Comparison of ENCODE assay signal across 2 cellular contexts in the genomic region with DNA sequence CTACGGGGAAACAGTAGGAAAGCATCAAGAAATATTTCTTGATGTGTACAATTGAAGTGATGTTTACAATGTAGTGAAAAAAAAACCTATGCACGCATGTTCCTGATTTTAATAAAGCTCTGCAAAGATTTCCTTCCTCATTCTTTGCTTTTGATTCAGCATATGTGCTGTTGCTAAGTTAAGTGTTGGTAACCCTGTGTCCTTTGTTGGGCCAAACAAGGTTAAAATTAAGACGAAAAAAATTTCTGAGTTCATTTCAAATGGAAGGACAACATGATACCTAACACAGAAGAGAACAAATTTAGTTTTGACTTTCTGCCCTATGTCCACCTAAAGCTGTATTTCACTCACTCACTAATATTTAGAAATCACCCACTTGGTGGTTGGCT.
TF ChIP-seq lines count a peak whose summit lies in the region.

No MANE protein-coding gene starts in this region.

TF ChIP-seq in liver, 16 proteins besides CTCF, POLR2A, EP300 and RAD21 (continued from another document):
- TF ChIP-seq ZBTB33 (IDR thresholded peaks at IDR 0.05) = no peak
- TF ChIP-seq YY1 (IDR thresholded peaks at IDR 0.05) = no peak
- no peak for TF ChIP-seq FOXA1 (IDR thresholded peaks at IDR 0.05)
- TF ChIP-seq NR2F2 (IDR thresholded peaks at IDR 0.05) = no peak
- no peak for TF ChIP-seq SP1 (IDR thresholded peaks at IDR 0.05)
- no peak for TF ChIP-seq FOXA2 (IDR thresholded peaks at IDR 0.05)
- no peak for TF ChIP-seq TAF1 (conservative IDR thresholded peaks at IDR 0.05)
- TF ChIP-seq RXRA (IDR thresholded peaks at IDR 0.05) = no peak
- TF ChIP-seq, protein P1, sequence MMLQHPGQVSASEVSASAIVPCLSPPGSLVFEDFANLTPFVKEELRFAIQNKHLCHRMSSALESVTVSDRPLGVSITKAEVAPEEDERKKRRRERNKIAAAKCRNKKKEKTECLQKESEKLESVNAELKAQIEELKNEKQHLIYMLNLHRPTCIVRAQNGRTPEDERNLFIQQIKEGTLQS (IDR thresholded peaks at IDR 0.05) = no peak
- TF ChIP-seq, protein P2, sequence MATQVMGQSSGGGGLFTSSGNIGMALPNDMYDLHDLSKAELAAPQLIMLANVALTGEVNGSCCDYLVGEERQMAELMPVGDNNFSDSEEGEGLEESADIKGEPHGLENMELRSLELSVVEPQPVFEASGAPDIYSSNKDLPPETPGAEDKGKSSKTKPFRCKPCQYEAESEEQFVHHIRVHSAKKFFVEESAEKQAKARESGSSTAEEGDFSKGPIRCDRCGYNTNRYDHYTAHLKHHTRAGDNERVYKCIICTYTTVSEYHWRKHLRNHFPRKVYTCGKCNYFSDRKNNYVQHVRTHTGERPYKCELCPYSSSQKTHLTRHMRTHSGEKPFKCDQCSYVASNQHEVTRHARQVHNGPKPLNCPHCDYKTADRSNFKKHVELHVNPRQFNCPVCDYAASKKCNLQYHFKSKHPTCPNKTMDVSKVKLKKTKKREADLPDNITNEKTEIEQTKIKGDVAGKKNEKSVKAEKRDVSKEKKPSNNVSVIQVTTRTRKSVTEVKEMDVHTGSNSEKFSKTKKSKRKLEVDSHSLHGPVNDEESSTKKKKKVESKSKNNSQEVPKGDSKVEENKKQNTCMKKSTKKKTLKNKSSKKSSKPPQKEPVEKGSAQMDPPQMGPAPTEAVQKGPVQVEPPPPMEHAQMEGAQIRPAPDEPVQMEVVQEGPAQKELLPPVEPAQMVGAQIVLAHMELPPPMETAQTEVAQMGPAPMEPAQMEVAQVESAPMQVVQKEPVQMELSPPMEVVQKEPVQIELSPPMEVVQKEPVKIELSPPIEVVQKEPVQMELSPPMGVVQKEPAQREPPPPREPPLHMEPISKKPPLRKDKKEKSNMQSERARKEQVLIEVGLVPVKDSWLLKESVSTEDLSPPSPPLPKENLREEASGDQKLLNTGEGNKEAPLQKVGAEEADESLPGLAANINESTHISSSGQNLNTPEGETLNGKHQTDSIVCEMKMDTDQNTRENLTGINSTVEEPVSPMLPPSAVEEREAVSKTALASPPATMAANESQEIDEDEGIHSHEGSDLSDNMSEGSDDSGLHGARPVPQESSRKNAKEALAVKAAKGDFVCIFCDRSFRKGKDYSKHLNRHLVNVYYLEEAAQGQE (IDR thresholded peaks at IDR 0.05) = no peak
- no peak for TF ChIP-seq EGR1 (IDR thresholded peaks at IDR 0.05; ENCODE audit: low read depth in 2 of 2)
- TF ChIP-seq HNF4G (IDR thresholded peaks at IDR 0.05) = no peak

TF ChIP-seq in HepG2, 621 proteins besides CTCF, POLR2A, EP300 and RAD21 (continued from another document):
- TF ChIP-seq, protein P3, sequence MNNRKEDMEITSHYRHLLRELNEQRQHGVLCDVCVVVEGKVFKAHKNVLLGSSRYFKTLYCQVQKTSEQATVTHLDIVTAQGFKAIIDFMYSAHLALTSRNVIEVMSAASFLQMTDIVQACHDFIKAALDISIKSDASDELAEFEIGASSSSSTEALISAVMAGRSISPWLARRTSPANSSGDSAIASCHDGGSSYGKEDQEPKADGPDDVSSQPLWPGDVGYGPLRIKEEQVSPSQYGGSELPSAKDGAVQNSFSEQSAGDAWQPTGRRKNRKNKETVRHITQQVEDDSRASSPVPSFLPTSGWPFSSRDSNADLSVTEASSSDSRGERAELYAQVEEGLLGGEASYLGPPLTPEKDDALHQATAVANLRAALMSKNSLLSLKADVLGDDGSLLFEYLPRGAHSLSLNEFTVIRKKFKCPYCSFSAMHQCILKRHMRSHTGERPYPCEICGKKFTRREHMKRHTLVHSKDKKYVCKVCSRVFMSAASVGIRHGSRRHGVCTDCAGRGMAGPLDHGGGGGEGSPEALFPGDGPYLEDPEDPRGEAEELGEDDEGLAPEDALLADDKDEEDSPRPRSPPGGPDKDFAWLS (CRISPR knock-in tag; IDR thresholded peaks at IDR 0.05; ENCODE audit: borderline replicate concordance) = no peak
- TF ChIP-seq ATF7 (IDR thresholded peaks at IDR 0.05) (no peak), ATF7 (CRISPR knock-in tag; IDR thresholded peaks at IDR 0.05) (no peak), ZNF205 (CRISPR knock-in tag; IDR thresholded peaks at IDR 0.05) (no peak), RBM22 (optimal IDR thresholded peaks at IDR 0.05; ENCODE audit: low read length) (no peak), FOXK1 (CRISPR knock-in tag; IDR thresholded peaks at IDR 0.05; ENCODE audit: borderline replicate concordance, low read depth) (no peak), ZMYM3 (CRISPR knock-in tag; IDR thresholded peaks at IDR 0.05) (no peak), SP140L (CRISPR knock-in tag; IDR thresholded peaks at IDR 0.05; ENCODE audit: borderline replicate concordance) (no peak), KAT2B (IDR thresholded peaks at IDR 0.05; ENCODE audit: borderline replicate concordance, low read depth, low read length) (no peak)
